Comparison of ENCODE assay signal across 9 cellular contexts in genomic region chr14:31449971-31450610, GRCh38. TPM values are rescaled to one million over a fixed set of nuclear protein-coding genes. Genes with fewer than 3 reads are reported as not detected.
DNase-seq lines count a peak whose midpoint lies in the region; ATAC-seq and TF ChIP-seq lines count a peak whose summit lies in the region.
"Had no signal": no experiment of that assay in that cellular context is flagged by ENCODE, and none has a peak within 500 bp of the region (broad histone marks: within the 10 kb centered on the region; RNA-seq: fewer than 3 reads in every experiment).

No MANE protein-coding gene starts in this region.

- peaks cover 7% of the 10 kb centered on the region for H3K4me1 Mint-ChIP-seq in neural progenitor cell

- H3K4me3 ChIP-seq in epithelial cell of proximal tubule (ENCODE audit: low read depth, low read length) (no peak overlapping the region), neural progenitor cell (no peak overlapping the region)
- H3K4me3 ChIP-seq: BLaER1 treated with 17β-estradiol and CSF1 and Interleukin-3, amounts not matched to agents 10 nM and 100 nM had no signal

- no peaks in the 10 kb centered on the region for H4K20me1 ChIP-seq in neural progenitor cell (ENCODE audit: low read depth)
- H4K20me1 ChIP-seq: BLaER1 treated with 17β-estradiol and CSF1 and Interleukin-3, amounts not matched to agents 10 nM and 100 nM had no signal

- no peaks in the 10 kb centered on the region for H3K79me2 ChIP-seq in neural progenitor cell (ENCODE audit: low read depth)

- peak; percentile 57 for TF ChIP-seq CTCF in epithelial cell of proximal tubule (conservative IDR thresholded peaks at IDR 0.05; ENCODE audit: low read depth, low read length)
- TF ChIP-seq CTCF in neural progenitor cell (IDR thresholded peaks at IDR 0.05): peak; percentile 55

- H3K4me2 ChIP-seq in neural progenitor cell: no peak overlapping the region
- H3K4me2 ChIP-seq: BLaER1 treated with 17β-estradiol and CSF1 and Interleukin-3, amounts not matched to agents 10 nM and 100 nM had no signal

- H3K27me3 ChIP-seq in neural progenitor cell: no peaks in the 10 kb centered on the region
- H3K27me3 ChIP-seq: BLaER1 treated with 17β-estradiol and CSF1 and Interleukin-3, amounts not matched to agents 10 nM and 100 nM had no signal

- no peak overlapping the region for H3K4me3 Mint-ChIP-seq in neural progenitor cell

- H3K36me3 Mint-ChIP-seq in neural progenitor cell: peaks cover 13% of the 10 kb centered on the region

- H3K27ac ChIP-seq in neural progenitor cell: no peak overlapping the region
- H3K27ac ChIP-seq: BLaER1 treated with 17β-estradiol and CSF1 and Interleukin-3, amounts not matched to agents 10 nM and 100 nM had no signal

- no peaks in the 10 kb centered on the region for H3K9me3 Mint-ChIP-seq in neural progenitor cell

- no peaks in the 10 kb centered on the region for H3K27me3 Mint-ChIP-seq in neural progenitor cell (ENCODE audit: insufficient read depth, low read depth)

- H3F3A ChIP-seq in neural progenitor cell (ENCODE audit: low read depth): no peaks in the 10 kb centered on the region

- peak; percentile 83 for ATAC-seq in HG03354 (IDR thresholded peaks at IDR 0.05; ENCODE audit: poor library complexity, severe bottlenecking, unreplicated experiment)
- no peak for ATAC-seq in HG02588 (IDR thresholded peaks at IDR 0.05; ENCODE audit: unreplicated experiment)
- no peak for ATAC-seq in GM21737 (IDR thresholded peaks at IDR 0.05; ENCODE audit: unreplicated experiment)

- H3K36me3 ChIP-seq in neural progenitor cell: no peaks in the 10 kb centered on the region

- H3K4me1 ChIP-seq in neural progenitor cell: no peaks in the 10 kb centered on the region
- H3K4me1 ChIP-seq: BLaER1 treated with 17β-estradiol and CSF1 and Interleukin-3, amounts not matched to agents 10 nM and 100 nM had no signal

- no peak overlapping the region for H3K27ac Mint-ChIP-seq in neural progenitor cell

- peak; percentile 13 for DNase-seq in NCI-H1092 treated with DMSO at 0.1 percent for 48 hours (lab: John Stamatoyannopoulos, UW)
- no peak for DNase-seq in NCI-H1092 (lab: John Stamatoyannopoulos, UW)
- DNase-seq in OCI-M2 (lab: John Stamatoyannopoulos, UW; ENCODE audit: unreplicated experiment): peak; percentile 5
- DNase-seq in epithelial cell of proximal tubule (ENCODE audit: low read depth): no peak
- peak; percentile 9 for DNase-seq in neural progenitor cell (ENCODE audit: low spot score)

- no peak overlapping the region for H2AFZ ChIP-seq in neural progenitor cell (replicated peaks)

- no peaks in the 10 kb centered on the region for H3K9me3 ChIP-seq in neural progenitor cell (ENCODE audit: low read depth)
- H3K9me3 ChIP-seq: BLaER1 treated with 17β-estradiol and CSF1 and Interleukin-3, amounts not matched to agents 10 nM and 100 nM had no signal

- H3K9ac ChIP-seq in neural progenitor cell: no peak overlapping the region
- H3K9ac ChIP-seq: BLaER1 treated with 17β-estradiol and CSF1 and Interleukin-3, amounts not matched to agents 10 nM and 100 nM had no signal

RNA-seq across cellular contexts. Expression of gene DTD2, which starts 7.2 kb away (rescaled TPM):
- total RNA-seq in epithelial cell of proximal tubule (18.6 and 28.1 TPM in 2 replicates), neural progenitor cell (ENCODE audit: low replicate concordance) (8.6 and 11.9 TPM in 2 replicates)

RNA-seq across cellular contexts. Expression of gene HEATR5A, which starts 29.7 kb away (rescaled TPM):
- 11.5 and 11.6 TPM in 2 replicates for total RNA-seq in epithelial cell of proximal tubule
- total RNA-seq in neural progenitor cell (ENCODE audit: low replicate concordance): 12.9 and 34.7 TPM in 2 replicates

RNA-seq across cellular contexts. Expression of gene GPR33, which starts 37.7 kb away (rescaled TPM):
- total RNA-seq in epithelial cell of proximal tubule (not detected in 2 replicates), neural progenitor cell (ENCODE audit: low replicate concordance) (not detected in 2 replicates)

Comparison
In these comparisons a context has a peak if more than half of its experiments do, and no peak if none do; other contexts are left out.
1. DNase-seq: peak in NCI-H1092 treated with DMSO at 0.1 percent for 48 hours (single experiment), OCI-M2 (single experiment) and neural progenitor cell (single experiment); none in NCI-H1092 (single experiment) and epithelial cell of proximal tubule (single experiment).